10 cellular contexts compared by ENCODE assay signal in the genomic region with DNA sequence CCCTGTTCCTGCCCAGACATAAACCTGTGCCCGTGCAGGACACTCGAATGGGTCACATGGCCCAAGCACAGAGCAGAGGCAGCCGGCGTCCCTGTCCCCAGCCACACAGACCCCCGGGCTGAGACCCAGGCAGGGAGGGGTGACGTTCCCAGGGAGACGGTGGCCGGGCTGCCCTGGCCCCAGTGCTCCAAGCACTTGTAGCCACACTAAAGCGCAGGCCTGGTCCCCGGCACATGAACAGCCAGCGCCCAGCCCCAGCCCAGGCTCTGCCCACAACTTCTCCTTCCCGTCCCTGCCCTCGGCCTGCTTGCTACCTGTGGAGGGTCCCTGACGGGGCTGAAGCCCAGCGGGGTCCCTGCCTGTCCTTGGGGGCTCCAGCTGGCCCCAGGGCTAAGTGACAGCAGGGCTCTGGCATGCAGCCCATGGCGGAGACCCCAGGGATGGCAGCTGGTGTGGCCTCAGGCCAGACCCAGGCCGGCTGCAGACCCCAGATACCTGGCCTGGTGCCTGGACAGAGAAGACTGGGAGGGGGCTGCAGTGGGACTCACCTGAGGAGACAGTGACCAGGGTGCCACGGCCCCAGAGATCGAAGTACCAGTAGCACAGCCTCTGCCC.
DNase-seq lines count a peak whose midpoint lies in the region; ATAC-seq and TF ChIP-seq lines count a peak whose summit lies in the region.
"Had no signal": no experiment of that assay in that cellular context is flagged by ENCODE, and none has a peak within 500 bp of the region (broad histone marks: within the 10 kb centered on the region; RNA-seq: fewer than 3 reads in every experiment).

No MANE protein-coding gene starts in this region.

- WGBS in right lobe of liver (ENCODE audit: insufficient coverage, low coverage, low lambda C conversion rate, missing lambda C conversion rate) = no CpG with 5 or more reads among the region's 19 CpGs
- no CpG with 5 or more reads among the region's 19 CpGs for WGBS in suprapubic skin

- H3K4me2 ChIP-seq in GM23338 = no peak overlapping the region

- H3K27me3 Mint-ChIP-seq in activated CD4-positive, alpha-beta T cell treated with anti-CD3 and anti-CD28 coated beads, Interleukin-2, amount 10 ng/mL, durations not matched to agents 7 days and 5 days = peaks cover 12% of the 10 kb centered on the region
- no peaks in the 10 kb centered on the region for H3K27me3 Mint-ChIP-seq in activated CD8-positive, alpha-beta T cell treated with anti-CD3 and anti-CD28 coated beads for 36 hours
- peaks cover 4% of the 10 kb centered on the region for H3K27me3 Mint-ChIP-seq in GM23338 (ENCODE audit: insufficient read depth, low read depth, poor library complexity)

- no peaks in the 10 kb centered on the region for H3K36me3 Mint-ChIP-seq in activated CD4-positive, alpha-beta T cell treated with anti-CD3 and anti-CD28 coated beads, Interleukin-2, amount 10 ng/mL, durations not matched to agents 7 days and 5 days (ENCODE audit: low read depth)
- no peaks in the 10 kb centered on the region for H3K36me3 Mint-ChIP-seq in activated CD8-positive, alpha-beta T cell treated with anti-CD3 and anti-CD28 coated beads for 36 hours (ENCODE audit: low read depth)
- peaks cover 32% of the 10 kb centered on the region for H3K36me3 Mint-ChIP-seq in GM23338 (ENCODE audit: low read depth)
- H3K36me3 Mint-ChIP-seq: T-cell had no signal

- no peak for TF ChIP-seq CTCF in activated CD8-positive, alpha-beta T cell treated with anti-CD3 and anti-CD28 coated beads for 36 hours (IDR thresholded peaks at IDR 0.05)
- TF ChIP-seq CTCF in right lobe of liver (IDR thresholded peaks at IDR 0.05) (no peak), suprapubic skin (IDR thresholded peaks at IDR 0.05) (no peak), GM23338 (conservative IDR thresholded peaks at IDR 0.05; ENCODE audit: low read depth in 2 of 2) (no peak)

- POLR2A ChIA-PET in activated CD4-positive, alpha-beta T cell treated with anti-CD3 and anti-CD28 coated beads, Interleukin-2, amount 10 ng/mL, durations not matched to agents 7 days and 5 days (lab: Charles Lee) = no interaction called here
- POLR2A ChIA-PET in activated CD8-positive, alpha-beta T cell treated with anti-CD3 and anti-CD28 coated beads for 36 hours (lab: Charles Lee) = no interaction called here

- H3K27ac ChIP-seq in right lobe of liver (no peak overlapping the region), suprapubic skin (no peak overlapping the region), GM23338 (ENCODE audit: low read depth) (no peak overlapping the region)
- H3K27ac ChIP-seq: thyroid gland had no signal

- DNase-seq in activated CD4-positive, alpha-beta T cell treated with anti-CD3 and anti-CD28 coated beads, Interleukin-2, amount 10 ng/mL, durations not matched to agents 7 days and 5 days = no peak
- DNase-seq in activated CD4-positive, alpha-beta T cell treated with anti-CD3 and anti-CD28 coated beads for 48 hours = no peak
- no peak for DNase-seq in activated CD8-positive, alpha-beta T cell treated with anti-CD3 and anti-CD28 coated beads for 36 hours
- peak; percentile 9 to 44 (median 36) for DNase-seq in right lobe of liver
- DNase-seq in suprapubic skin (ENCODE audit: low spot score in 2 of 2) = peak; percentile 59 to 65
- no peak for DNase-seq in GM23338 (ENCODE audit: low spot score)
- DNase-seq in AG20443 (ENCODE audit: low spot score) = no peak

- H2AFZ ChIP-seq in GM23338 = no peak overlapping the region

- no peaks in the 10 kb centered on the region for H3K36me3 ChIP-seq in right lobe of liver
- H3K36me3 ChIP-seq in suprapubic skin = no peaks in the 10 kb centered on the region
- H3K36me3 ChIP-seq in GM23338 (ENCODE audit: insufficient read depth) = no peaks in the 10 kb centered on the region; the same call in 1 of the 2 replicates
- H3K36me3 ChIP-seq: thyroid gland had no signal

- no peak for TF ChIP-seq EP300 in suprapubic skin (IDR thresholded peaks at IDR 0.05)

- CTCF ChIA-PET in activated CD4-positive, alpha-beta T cell treated with anti-CD3 and anti-CD28 coated beads, Interleukin-2, amount 10 ng/mL, durations not matched to agents 7 days and 5 days (lab: Charles Lee) = no interaction called here
- CTCF ChIA-PET in activated CD8-positive, alpha-beta T cell treated with anti-CD3 and anti-CD28 coated beads for 36 hours (lab: Charles Lee) = no interaction called here

- H3K9me3 Mint-ChIP-seq in activated CD4-positive, alpha-beta T cell treated with anti-CD3 and anti-CD28 coated beads, Interleukin-2, amount 10 ng/mL, durations not matched to agents 7 days and 5 days = no peaks in the 10 kb centered on the region
- H3K9me3 Mint-ChIP-seq in activated CD8-positive, alpha-beta T cell treated with anti-CD3 and anti-CD28 coated beads for 36 hours = no peaks in the 10 kb centered on the region
- H3K9me3 Mint-ChIP-seq in GM23338 = peaks cover 82% of the 10 kb centered on the region
- H3K9me3 Mint-ChIP-seq: T-cell had no signal

- no peak for ATAC-seq in activated CD8-positive, alpha-beta T cell treated with anti-CD3 and anti-CD28 coated beads for 36 hours
- ATAC-seq in right lobe of liver = peak in 1 of 4 donors; percentile 5
- no peak for ATAC-seq in GM23338
- no peak for ATAC-seq in HG02678 (IDR thresholded peaks at IDR 0.05; ENCODE audit: unreplicated experiment)
- ATAC-seq: T-cell had no signal

- H3F3A ChIP-seq in GM23338 (replicated peaks; ENCODE audit: low read depth) = no peaks in the 10 kb centered on the region

- TF ChIP-seq POLR2A in right lobe of liver (IDR thresholded peaks at IDR 0.05) (no peak), suprapubic skin (IDR thresholded peaks at IDR 0.05) (no peak)

- intact Hi-C loops in activated CD8-positive, alpha-beta T cell treated with anti-CD3 and anti-CD28 coated beads for 36 hours (cut with micrococcal nuclease) = no loop called here
- intact Hi-C loops in right lobe of liver (cut with DNase I) = no loop called here

- no peak overlapping the region for H3K4me3 Mint-ChIP-seq in activated CD4-positive, alpha-beta T cell treated with anti-CD3 and anti-CD28 coated beads, Interleukin-2, amount 10 ng/mL, durations not matched to agents 7 days and 5 days
- H3K4me3 Mint-ChIP-seq in activated CD8-positive, alpha-beta T cell treated with anti-CD3 and anti-CD28 coated beads for 36 hours = no peak overlapping the region
- no peak overlapping the region for H3K4me3 Mint-ChIP-seq in GM23338

- H3K4me3 ChIP-seq in right lobe of liver (no peak overlapping the region), suprapubic skin (no peak overlapping the region), GM23338 (no peak overlapping the region)
- H3K4me3 ChIP-seq: thyroid gland had no signal

- no peaks in the 10 kb centered on the region for H3K27me3 ChIP-seq in right lobe of liver
- H3K27me3 ChIP-seq in suprapubic skin = peaks cover 2% of the 10 kb centered on the region
- no peaks in the 10 kb centered on the region for H3K27me3 ChIP-seq in GM23338 (ENCODE audit: insufficient read depth)
- H3K27me3 ChIP-seq: thyroid gland had no signal

- H3K9me3 ChIP-seq in right lobe of liver (no peaks in the 10 kb centered on the region), suprapubic skin (peaks cover 7% of the 10 kb centered on the region)
- H3K9me3 ChIP-seq: thyroid gland had no signal

- H3K27ac Mint-ChIP-seq in activated CD4-positive, alpha-beta T cell treated with anti-CD3 and anti-CD28 coated beads, Interleukin-2, amount 10 ng/mL, durations not matched to agents 7 days and 5 days = peak overlapping the region; percentile 70
- H3K27ac Mint-ChIP-seq in activated CD8-positive, alpha-beta T cell treated with anti-CD3 and anti-CD28 coated beads for 36 hours = peak overlapping the region; percentile 46
- no peak overlapping the region for H3K27ac Mint-ChIP-seq in GM23338

- H4K20me1 ChIP-seq in GM23338 (replicated peaks; ENCODE audit: insufficient read depth) = no peaks in the 10 kb centered on the region

- H3K4me1 Mint-ChIP-seq in activated CD4-positive, alpha-beta T cell treated with anti-CD3 and anti-CD28 coated beads, Interleukin-2, amount 10 ng/mL, durations not matched to agents 7 days and 5 days = peaks cover 50% of the 10 kb centered on the region
- H3K4me1 Mint-ChIP-seq in activated CD8-positive, alpha-beta T cell treated with anti-CD3 and anti-CD28 coated beads for 36 hours (ENCODE audit: low read depth) = peaks cover 37% of the 10 kb centered on the region
- H3K4me1 Mint-ChIP-seq in GM23338 = no peaks in the 10 kb centered on the region

- H3K4me1 ChIP-seq in right lobe of liver (no peaks in the 10 kb centered on the region), suprapubic skin (no peaks in the 10 kb centered on the region), GM23338 (ENCODE audit: insufficient read depth) (no peaks in the 10 kb centered on the region)
- H3K4me1 ChIP-seq: thyroid gland had no signal

- no peaks in the 10 kb centered on the region for H3K9me2 ChIP-seq in GM23338 (ENCODE audit: insufficient read depth)

- no peaks in the 10 kb centered on the region for H3K79me2 ChIP-seq in GM23338 (replicated peaks; ENCODE audit: insufficient read depth)

TF ChIP-seq in GM23338, 12 proteins besides CTCF, POLR2A, EP300 and RAD21 (continues in another document):
- no peak for TF ChIP-seq NANOG (IDR thresholded peaks at IDR 0.05; ENCODE audit: borderline replicate concordance)
- TF ChIP-seq, protein P1, sequence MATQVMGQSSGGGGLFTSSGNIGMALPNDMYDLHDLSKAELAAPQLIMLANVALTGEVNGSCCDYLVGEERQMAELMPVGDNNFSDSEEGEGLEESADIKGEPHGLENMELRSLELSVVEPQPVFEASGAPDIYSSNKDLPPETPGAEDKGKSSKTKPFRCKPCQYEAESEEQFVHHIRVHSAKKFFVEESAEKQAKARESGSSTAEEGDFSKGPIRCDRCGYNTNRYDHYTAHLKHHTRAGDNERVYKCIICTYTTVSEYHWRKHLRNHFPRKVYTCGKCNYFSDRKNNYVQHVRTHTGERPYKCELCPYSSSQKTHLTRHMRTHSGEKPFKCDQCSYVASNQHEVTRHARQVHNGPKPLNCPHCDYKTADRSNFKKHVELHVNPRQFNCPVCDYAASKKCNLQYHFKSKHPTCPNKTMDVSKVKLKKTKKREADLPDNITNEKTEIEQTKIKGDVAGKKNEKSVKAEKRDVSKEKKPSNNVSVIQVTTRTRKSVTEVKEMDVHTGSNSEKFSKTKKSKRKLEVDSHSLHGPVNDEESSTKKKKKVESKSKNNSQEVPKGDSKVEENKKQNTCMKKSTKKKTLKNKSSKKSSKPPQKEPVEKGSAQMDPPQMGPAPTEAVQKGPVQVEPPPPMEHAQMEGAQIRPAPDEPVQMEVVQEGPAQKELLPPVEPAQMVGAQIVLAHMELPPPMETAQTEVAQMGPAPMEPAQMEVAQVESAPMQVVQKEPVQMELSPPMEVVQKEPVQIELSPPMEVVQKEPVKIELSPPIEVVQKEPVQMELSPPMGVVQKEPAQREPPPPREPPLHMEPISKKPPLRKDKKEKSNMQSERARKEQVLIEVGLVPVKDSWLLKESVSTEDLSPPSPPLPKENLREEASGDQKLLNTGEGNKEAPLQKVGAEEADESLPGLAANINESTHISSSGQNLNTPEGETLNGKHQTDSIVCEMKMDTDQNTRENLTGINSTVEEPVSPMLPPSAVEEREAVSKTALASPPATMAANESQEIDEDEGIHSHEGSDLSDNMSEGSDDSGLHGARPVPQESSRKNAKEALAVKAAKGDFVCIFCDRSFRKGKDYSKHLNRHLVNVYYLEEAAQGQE (IDR thresholded peaks at IDR 0.05; ENCODE audit: unreplicated experiment) = no peak

Comparison
In these comparisons a context has a peak if more than half of its experiments do, and no peak if none do; other contexts are left out.
1. DNase-seq: peak in right lobe of liver (3 of 3) and suprapubic skin (2 of 2); none in activated CD4-positive, alpha-beta T cell treated with anti-CD3 and anti-CD28 coated beads, Interleukin-2, amount 10 ng/mL, durations not matched to agents 7 days and 5 days (single experiment), activated CD4-positive, alpha-beta T cell treated with anti-CD3 and anti-CD28 coated beads for 48 hours (single experiment), activated CD8-positive, alpha-beta T cell treated with anti-CD3 and anti-CD28 coated beads for 36 hours (single experiment), GM23338 (single experiment) and AG20443 (single experiment).